8 cellular contexts compared by ENCODE assay signal in genomic region chr2:23384551-23385349, GRCh38. TPM values are rescaled to one million over a fixed set of nuclear protein-coding genes. Genes with fewer than 3 reads are reported as not detected.
DNase-seq lines count a peak whose midpoint lies in the region; ATAC-seq and TF ChIP-seq lines count a peak whose summit lies in the region.

TSS of gene KLHL29 (plus strand) at chr2:23385179. CDS start at chr2:23562197, 177,018 bp downstream.

- no peak within 1 kb of the TSS for H2AFZ ChIP-seq in OCI-LY3 (ENCODE audit: low read depth, low read length)

- H3K9me3 Mint-ChIP-seq in activated T-helper 17 cell treated with anti-CD3 and anti-CD28 coated beads, Interleukin-2, amount 50 U/mL, for 72 hours: no peaks in the 10 kb centered on the region
- no peaks in the 10 kb centered on the region for H3K9me3 Mint-ChIP-seq in nephron progenitor cell

- CTCF ChIA-PET in BJ (lab: Yijun Ruan, JAX): no interaction called here

- ATAC-seq in GM19035 (IDR thresholded peaks at IDR 0.05; ENCODE audit: unreplicated experiment) (peak; percentile 72), HG03159 (IDR thresholded peaks at IDR 0.05; ENCODE audit: unreplicated experiment) (peak; percentile 52)
- peak; percentile 64 for ATAC-seq in activated T-helper 17 cell treated with anti-CD3 and anti-CD28 coated beads, Interleukin-2, amount 50 U/mL, for 72 hours (replicated peaks)

- H3K36me3 ChIP-seq in BJ (ENCODE audit: control insufficient read depth, insufficient read depth, low read length) (no peaks in the 10 kb centered on the region), OCI-LY3 (replicated peaks; ENCODE audit: low read depth, low read length) (no peaks in the 10 kb centered on the region), stomach smooth muscle (ENCODE audit: control insufficient read depth in 2 of 2, insufficient read depth in 2 of 2, low read length in 2 of 2) (no peaks in the 10 kb centered on the region)

- H3K9ac ChIP-seq in OCI-LY3 (ENCODE audit: low read length): peak within 1 kb of the TSS; percentile 41
- peak within 1 kb of the TSS; percentile 74 to 80 for H3K9ac ChIP-seq in stomach smooth muscle (ENCODE audit: low read length in 2 of 2)

- no peaks in the 10 kb centered on the region for H3K27me3 ChIP-seq in BJ (ENCODE audit: control insufficient read depth, insufficient read depth, low read length)
- H3K27me3 ChIP-seq in OCI-LY3 (ENCODE audit: low read depth, low read length): peaks cover 4% of the 10 kb centered on the region; the same call in 1 of the 2 replicates
- H3K27me3 ChIP-seq in stomach smooth muscle (ENCODE audit: control insufficient read depth in 1 of 2, insufficient read depth in 2 of 2, low read length in 2 of 2): no peaks in the 10 kb centered on the region

- DNase-seq in BJ (ENCODE audit: low read depth) (no peak), fibroblast of pulmonary artery (ENCODE audit: low read depth) (peak; percentile 71), nephron progenitor cell (peak; percentile 83)

- H3K9me3 ChIP-seq in OCI-LY3 (ENCODE audit: insufficient read depth, low read length): no peaks in the 10 kb centered on the region
- no peaks in the 10 kb centered on the region for H3K9me3 ChIP-seq in stomach smooth muscle (ENCODE audit: control insufficient read depth in 2 of 2, low read length in 2 of 2)

- H3K4me1 ChIP-seq in OCI-LY3 (ENCODE audit: low read length): peaks cover 30% of the 10 kb centered on the region
- peaks cover 4% of the 10 kb centered on the region for H3K4me1 ChIP-seq in stomach smooth muscle (ENCODE audit: control insufficient read depth, insufficient read depth, low read length)

- peaks cover 24% of the 10 kb centered on the region for H3K4me1 Mint-ChIP-seq in activated T-helper 17 cell treated with anti-CD3 and anti-CD28 coated beads, Interleukin-2, amount 50 U/mL, for 72 hours
- H3K4me1 Mint-ChIP-seq in nephron progenitor cell: peaks cover 37% of the 10 kb centered on the region

- H3K36me3 Mint-ChIP-seq in activated T-helper 17 cell treated with anti-CD3 and anti-CD28 coated beads, Interleukin-2, amount 50 U/mL, for 72 hours (ENCODE audit: low read depth): peaks cover 6% of the 10 kb centered on the region
- H3K36me3 Mint-ChIP-seq in nephron progenitor cell (ENCODE audit: low read depth): no peaks in the 10 kb centered on the region

- peak within 1 kb of the TSS; percentile 75 for H3K4me3 Mint-ChIP-seq in activated T-helper 17 cell treated with anti-CD3 and anti-CD28 coated beads, Interleukin-2, amount 50 U/mL, for 72 hours
- peak within 1 kb of the TSS; percentile 93 for H3K4me3 Mint-ChIP-seq in nephron progenitor cell

- H3K27me3 Mint-ChIP-seq in activated T-helper 17 cell treated with anti-CD3 and anti-CD28 coated beads, Interleukin-2, amount 50 U/mL, for 72 hours: peaks cover 61% of the 10 kb centered on the region
- peaks cover 74% of the 10 kb centered on the region for H3K27me3 Mint-ChIP-seq in nephron progenitor cell (ENCODE audit: low read depth, poor library complexity)

- H3K4me2 ChIP-seq in OCI-LY3 (ENCODE audit: low read length): peak within 1 kb of the TSS; percentile 75

- H3K27ac Mint-ChIP-seq in activated T-helper 17 cell treated with anti-CD3 and anti-CD28 coated beads, Interleukin-2, amount 50 U/mL, for 72 hours: no peak within 1 kb of the TSS
- H3K27ac Mint-ChIP-seq in nephron progenitor cell: no peak within 1 kb of the TSS

- H3K27ac ChIP-seq in OCI-LY3 (ENCODE audit: low read length) (no peak within 1 kb of the TSS), stomach smooth muscle (ENCODE audit: low read length) (peak within 1 kb of the TSS; percentile 53)

- H4K20me1 ChIP-seq in OCI-LY3 (ENCODE audit: insufficient read depth, low read length): no peaks in the 10 kb centered on the region

- POLR2A ChIA-PET in BJ (lab: Charles Lee): interaction anchor here (0.6 kb wide), 1 partner anchor 367 kb away, joined by 3 read pairs; no protein-coding TSS in a partner anchor

- TF ChIP-seq CTCF in BJ (IDR thresholded peaks at IDR 0.05; ENCODE audit: insufficient read depth, low read depth, low read length): no peak
- TF ChIP-seq CTCF in OCI-LY3 (IDR thresholded peaks at IDR 0.05; ENCODE audit: low read depth, low read length): no peak
- TF ChIP-seq CTCF in fibroblast of pulmonary artery (IDR thresholded peaks at IDR 0.05; ENCODE audit: low read length, missing control alignments): no peak
- no peak for TF ChIP-seq CTCF in nephron progenitor cell (IDR thresholded peaks at IDR 0.05)

- H3K4me3 ChIP-seq in BJ (ENCODE audit: low read depth, low read length) (peak within 1 kb of the TSS; percentile 82), OCI-LY3 (ENCODE audit: low read length) (peak within 1 kb of the TSS; percentile 80), fibroblast of pulmonary artery (replicated peaks; ENCODE audit: low read depth, low read length) (peak within 1 kb of the TSS; percentile 66), stomach smooth muscle (ENCODE audit: low read length in 2 of 2) (peak within 1 kb of the TSS; percentile 86 to 93)

- no peaks in the 10 kb centered on the region for H3K79me2 ChIP-seq in OCI-LY3 (ENCODE audit: low read length)

RNA-seq across cellular contexts. Expression of gene KLHL29, which starts in this region (rescaled TPM):
- 8.1 and 10.0 TPM in 2 replicates for polyA plus RNA-seq in BJ (2011; rRNA removed)
- polyA minus RNA-seq in BJ (2011; rRNA and poly(A)+ RNA removed): 7.4 and 8.9 TPM in 2 replicates
- total RNA-seq in activated T-helper 17 cell treated with anti-CD3 and anti-CD28 coated beads, Interleukin-2, amount 50 U/mL, for 72 hours: under 1 TPM; 0.26 to 0.56 TPM

Comparison
In these comparisons a context has a peak if more than half of its experiments do, and no peak if none do; other contexts are left out.
1. Peak in ATAC-seq in activated T-helper 17 cell treated with anti-CD3 and anti-CD28 coated beads, Interleukin-2, amount 50 U/mL, for 72 hours; RNA of the gene not detected or under 1 TPM.